Comparison of ENCODE assay signal across 9 cellular contexts in the genomic region with DNA sequence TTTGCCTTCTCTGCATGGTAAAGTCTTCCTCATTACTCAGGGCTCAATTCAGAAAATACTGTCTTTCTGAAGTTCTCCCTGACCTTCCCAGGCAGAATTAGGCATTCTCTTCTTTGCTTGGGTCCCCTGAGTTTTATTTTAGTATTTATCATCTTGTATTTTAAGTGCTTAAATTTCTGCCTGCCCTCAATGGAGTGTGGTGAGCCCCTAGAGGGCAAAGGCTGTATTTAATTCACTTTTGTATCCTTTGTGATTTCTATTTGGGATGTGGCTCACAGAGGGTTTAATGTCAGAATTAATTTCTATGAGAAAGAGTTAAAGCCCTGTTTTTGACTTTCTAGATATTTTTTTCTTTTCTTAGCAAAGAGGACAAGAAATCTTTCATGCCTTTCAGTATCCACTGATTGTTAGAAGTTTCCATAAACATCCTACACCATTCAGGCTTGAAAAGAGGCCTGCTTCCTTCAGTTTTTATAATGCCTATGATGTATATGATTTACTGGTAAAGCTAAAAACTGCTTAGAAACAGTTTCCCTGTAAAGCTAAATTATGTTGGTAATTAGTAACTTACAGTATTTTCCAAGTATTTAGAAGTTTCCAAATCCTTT. TPM values are rescaled to one million over a fixed set of nuclear protein-coding genes. Genes with fewer than 3 reads are reported as not detected.
A peak's percentile ranks its signal among the peaks of the same experiment; 100 is the strongest.
DNase-seq lines count a peak whose midpoint lies in the region; ATAC-seq and TF ChIP-seq lines count a peak whose summit lies in the region.
"Had no signal": no experiment of that assay in that cellular context is flagged by ENCODE, and none has a peak within 500 bp of the region (broad histone marks: within the 10 kb centered on the region; RNA-seq: fewer than 3 reads in every experiment).

No MANE protein-coding gene starts in this region.

- H3K27me3 Mint-ChIP-seq in CD14-positive monocyte (ENCODE audit: low read depth in 3 of 3) (no peaks in the 10 kb centered on the region), T-cell (peaks cover 0 to 10% of the 10 kb centered on the region in 2 donors)

- CTCF ChIA-PET in T-cell (lab: Charles Lee), result interaction anchor here in 1 of 2 donors (0.6 kb wide), 1 partner anchor 230 kb away, joined by 3 read pairs; no protein-coding TSS in a partner anchor

- no peaks in the 10 kb centered on the region for H3K36me3 Mint-ChIP-seq in CD14-positive monocyte
- no peaks in the 10 kb centered on the region for H3K36me3 Mint-ChIP-seq in T-cell

- H3K4me3 Mint-ChIP-seq in CD14-positive monocyte (no peak overlapping the region), T-cell (no peak overlapping the region)

- ATAC-seq in HG03175 (IDR thresholded peaks at IDR 0.05; ENCODE audit: unreplicated experiment) (peak; percentile 55), left lobe of liver (peak; percentile 32), HG03097 (IDR thresholded peaks at IDR 0.05; ENCODE audit: low FRiP score, unreplicated experiment) (no peak), T-cell (replicated peaks in 1 of 4) (no peak)

- peak; percentile 67 for DNase-seq in AG20443 (ENCODE audit: low spot score)
- DNase-seq in amniotic epithelial cell (ENCODE audit: low read depth), result peak; percentile 8
- no peak for DNase-seq in left lobe of liver (ENCODE audit: low spot score)
- DNase-seq in CD14-positive monocyte (ENCODE audit: low spot score), result no peak
- no peak for DNase-seq in T-cell
- DNase-seq in NCI-H1417 treated with DMSO at 0.1 percent for 48 hours (lab: John Stamatoyannopoulos, UW), result no peak
- DNase-seq: NCI-H2171 had no signal

- TF ChIP-seq CTCF in CD14-positive monocyte (IDR thresholded peaks at IDR 0.05), result no peak

- no peaks in the 10 kb centered on the region for H3K9me3 Mint-ChIP-seq in CD14-positive monocyte
- H3K9me3 Mint-ChIP-seq in T-cell, result no peaks in the 10 kb centered on the region

- POLR2A ChIA-PET in T-cell (lab: Charles Lee), result no interaction called here

- H3K27ac Mint-ChIP-seq in CD14-positive monocyte, result no peak overlapping the region
- no peak overlapping the region for H3K27ac Mint-ChIP-seq in T-cell

- H3K4me1 Mint-ChIP-seq in CD14-positive monocyte (no peaks in the 10 kb centered on the region), T-cell (no peaks in the 10 kb centered on the region)

- intact Hi-C loops in CD14-positive monocyte (cut with micrococcal nuclease), result no loop called here

RNA-seq across cellular contexts. Expression of a gene that starts 55.6 kb away (rescaled TPM):
- total RNA-seq in left lobe of liver (14.6 TPM), T-cell (under 1 TPM in 4 of 5 donors, not detected in 1; 0.06 to 0.30 (median 0.16) TPM)
- not detected for polyA plus RNA-seq in CD14-positive monocyte

Comparison
In these comparisons a context has a peak if more than half of its experiments do, and no peak if none do; other contexts are left out.
1. DNase-seq: peak in AG20443 (single experiment) and amniotic epithelial cell (single experiment); none in left lobe of liver (single experiment), CD14-positive monocyte (single experiment), T-cell (0 of 34) and NCI-H1417 treated with DMSO at 0.1 percent for 48 hours (single experiment).
2. ATAC-seq: peak in HG03175 (single experiment) and left lobe of liver (single experiment); none in HG03097 (single experiment) and T-cell (0 of 4).
3. RNA of a gene that starts 55.6 kb away (total RNA-seq): 14.6 TPM in left lobe of liver (single experiment); 0.06 to 0.30 TPM in T-cell; every median in the first group is over 10 times any median in the second.